Comparison of ENCODE assay signal across 11 cellular contexts in the genomic region with DNA sequence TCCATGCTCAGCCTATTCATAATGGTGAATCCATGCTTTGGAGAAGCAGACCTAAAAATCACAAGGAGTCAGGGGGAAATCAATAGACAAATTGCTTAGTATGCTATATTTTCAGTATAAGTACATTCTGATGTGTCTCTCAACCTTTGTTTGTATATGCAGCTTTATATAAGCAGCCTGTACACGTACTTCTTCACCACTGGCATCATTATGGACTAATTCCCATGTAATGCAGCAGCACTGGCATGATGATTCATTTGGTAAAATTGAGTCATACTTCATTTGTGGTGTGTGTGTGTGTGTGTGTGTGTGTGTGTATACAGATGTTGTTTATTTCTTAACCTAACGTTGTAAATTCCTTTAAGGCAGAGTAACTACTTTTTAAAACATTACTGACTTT. TPM values are rescaled to one million over a fixed set of nuclear protein-coding genes. Genes with fewer than 3 reads are reported as not detected.
DNase-seq lines count a peak whose midpoint lies in the region; ATAC-seq and TF ChIP-seq lines count a peak whose summit lies in the region.
"Had no signal": no experiment of that assay in that cellular context is flagged by ENCODE, and none has a peak within 500 bp of the region (broad histone marks: within the 10 kb centered on the region; RNA-seq: fewer than 3 reads in every experiment).

No MANE protein-coding gene starts in this region.

- TF ChIP-seq CTCF in CD4-positive, alpha-beta T cell (IDR thresholded peaks at IDR 0.05), result no peak
- TF ChIP-seq CTCF in mucosa of descending colon (IDR thresholded peaks at IDR 0.05) (no peak), type B pancreatic cell (conservative IDR thresholded peaks at IDR 0.05) (no peak)

- POLR2A ChIA-PET in CD4-positive, alpha-beta T cell (lab: Charles Lee), result interaction anchor here (1.4 kb wide), 1 partner anchor 303 kb away, joined by 3 read pairs; no protein-coding TSS in a partner anchor

- no peaks in the 10 kb centered on the region for H3K27me3 ChIP-seq in CD4-positive, alpha-beta T cell (ENCODE audit: control insufficient read depth, insufficient read depth, low read length)

- H3K9me3 Mint-ChIP-seq in CD4-positive, alpha-beta T cell, result no peaks in the 10 kb centered on the region
- H3K9me3 Mint-ChIP-seq in type B pancreatic cell, result no peaks in the 10 kb centered on the region
- H3K9me3 Mint-ChIP-seq: activated naive CD4-positive, alpha-beta T cell treated with anti-CD3 and anti-CD28 coated beads, Interleukin-2, amount 50 U/mL, for 72 hours had no signal

- H3K4me1 Mint-ChIP-seq in CD4-positive, alpha-beta T cell (ENCODE audit: low read depth), result peaks cover 50% of the 10 kb centered on the region
- peaks cover 9% of the 10 kb centered on the region for H3K4me1 Mint-ChIP-seq in type B pancreatic cell (ENCODE audit: unreplicated experiment)

- no peak for ATAC-seq in CD4-positive, alpha-beta T cell (ENCODE audit: poor library complexity)
- ATAC-seq in mucosa of descending colon, result peak; percentile 74
- ATAC-seq in GM18502 (IDR thresholded peaks at IDR 0.05; ENCODE audit: poor library complexity, unreplicated experiment), result no peak
- ATAC-seq in HG03460 (IDR thresholded peaks at IDR 0.05; ENCODE audit: unreplicated experiment), result no peak

- peak overlapping the region; percentile 86 for H3K27ac Mint-ChIP-seq in CD4-positive, alpha-beta T cell
- H3K27ac Mint-ChIP-seq in type B pancreatic cell, result no peak overlapping the region
- H3K27ac Mint-ChIP-seq: activated naive CD4-positive, alpha-beta T cell treated with anti-CD3 and anti-CD28 coated beads, Interleukin-2, amount 50 U/mL, for 72 hours; T-helper 1 cell treated with Interleukin-12 subunit alpha and Interleukin-12 subunit beta and Interleukin-4 antibody, amounts not matched to agents 30 μg/mL and 1 μg/mL, for 36 hours had no signal

- H3K27me3 Mint-ChIP-seq in CD4-positive, alpha-beta T cell, result no peaks in the 10 kb centered on the region
- no peaks in the 10 kb centered on the region for H3K27me3 Mint-ChIP-seq in type B pancreatic cell

- H3K9me3 ChIP-seq in CD4-positive, alpha-beta T cell (ENCODE audit: control insufficient read depth, low read length), result no peaks in the 10 kb centered on the region
- no peaks in the 10 kb centered on the region for H3K9me3 ChIP-seq in mucosa of descending colon

- DNase-seq in CD4-positive, alpha-beta T cell, result no peak
- peak; percentile 57 for DNase-seq in MV-4-11 (lab: John Stamatoyannopoulos, UW)
- DNase-seq in brain pericyte (ENCODE audit: low read depth, low spot score), result peak; percentile 30
- no peak for DNase-seq in mucosa of descending colon
- DNase-seq in NCI-H2107 treated with DMSO at 0.1 percent for 48 hours (lab: John Stamatoyannopoulos, UW; ENCODE audit: unreplicated experiment), result no peak
- no peak for DNase-seq in type B pancreatic cell (ENCODE audit: extremely low spot score, unreplicated experiment)
- DNase-seq: kidney had no signal

- H3K4me3 ChIP-seq in mucosa of descending colon, result no peak overlapping the region

- intact Hi-C loops in CD4-positive, alpha-beta T cell (cut with DNase I, micrococcal nuclease), result no loop called here
- intact Hi-C loops in mucosa of descending colon (cut with DNase I, micrococcal nuclease), result no loop called here

- CTCF ChIA-PET in CD4-positive, alpha-beta T cell (lab: Charles Lee), result interaction anchor here (1.5 kb wide), 1 partner anchor 41 kb away, joined by 6 read pairs; no protein-coding TSS in a partner anchor

- H3K36me3 Mint-ChIP-seq in CD4-positive, alpha-beta T cell (ENCODE audit: low read depth), result peaks cover 92% of the 10 kb centered on the region
- peaks cover 66% of the 10 kb centered on the region for H3K36me3 Mint-ChIP-seq in type B pancreatic cell

- H3K4me3 Mint-ChIP-seq in CD4-positive, alpha-beta T cell, result no peak overlapping the region
- H3K4me3 Mint-ChIP-seq in type B pancreatic cell, result no peak overlapping the region
- H3K4me3 Mint-ChIP-seq: T-helper 1 cell treated with Interleukin-12 subunit alpha and Interleukin-12 subunit beta and Interleukin-4 antibody, amounts not matched to agents 30 μg/mL and 1 μg/mL, for 36 hours had no signal

- no peaks in the 10 kb centered on the region for H3K36me3 ChIP-seq in mucosa of descending colon (ENCODE audit: low read depth)

- H3K4me1 ChIP-seq in mucosa of descending colon (ENCODE audit: low read depth), result peaks cover 11% of the 10 kb centered on the region

- no peak overlapping the region for H3K27ac ChIP-seq in CD4-positive, alpha-beta T cell (ENCODE audit: low read depth, low read length)

RNA-seq across cellular contexts. Expression of a gene that starts 10.9 kb away (rescaled TPM):
- total RNA-seq in CD4-positive, alpha-beta T cell, result 1 to 10 TPM; 4.3 to 4.6 TPM
- total RNA-seq in mucosa of descending colon (10 to 100 TPM; 10.1 to 27.3 (median 12.6) TPM), type B pancreatic cell (ENCODE audit: low replicate concordance) (22.3 and 29.8 TPM in 2 replicates)

RNA-seq across cellular contexts. Expression of a gene that starts 59.4 kb away (rescaled TPM):
- total RNA-seq in CD4-positive, alpha-beta T cell, result under 1 TPM; 0.05 to 0.08 TPM
- total RNA-seq in mucosa of descending colon, result 10 to 100 TPM in 1 of 3 donors, 1 to 10 TPM in 2; 5.5 to 89.4 (median 9.2) TPM
- total RNA-seq in type B pancreatic cell (ENCODE audit: low replicate concordance), result 12.7 and 14.3 TPM in 2 replicates

Comparison
In these comparisons a context has a peak if more than half of its experiments do, and no peak if none do; other contexts are left out.
1. DNase-seq: peak in MV-4-11 (single experiment) and brain pericyte (single experiment); none in CD4-positive, alpha-beta T cell (0 of 10), mucosa of descending colon (0 of 3), NCI-H2107 treated with DMSO at 0.1 percent for 48 hours (single experiment) and type B pancreatic cell (single experiment).
2. RNA of a gene that starts 59.4 kb away (total RNA-seq): 12.7 to 14.3 TPM in type B pancreatic cell and 5.5 to 89.4 TPM in mucosa of descending colon; 0.05 to 0.08 TPM in CD4-positive, alpha-beta T cell; every median in the first group is over 4 times any median in the second.